In genomic region chr11:73311394-73311869, GRCh38 we compare ENCODE assay signal across 12 cellular contexts. TPM values are rescaled to one million over a fixed set of nuclear protein-coding genes. Genes with fewer than 3 reads are reported as not detected.
DNase-seq lines count a peak whose midpoint lies in the region; ATAC-seq, FAIRE-seq and TF ChIP-seq lines count a peak whose summit lies in the region.
"Had no signal": no experiment of that assay in that cellular context is flagged by ENCODE, and none has a peak within 500 bp of the region (broad histone marks: within the 10 kb centered on the region; RNA-seq: fewer than 3 reads in every experiment).

No MANE protein-coding gene starts in this region.

- peak overlapping the region; percentile 85 for H3K4me3 ChIP-seq in coronary artery
- peak overlapping the region; percentile 79 to 88 for H3K4me3 ChIP-seq in muscle layer of colon (ENCODE audit: low read depth in 1 of 2, low read length in 2 of 2)
- peak overlapping the region; percentile 63 for H3K4me3 ChIP-seq in suprapubic skin
- H3K4me3 ChIP-seq in OCI-LY7 (ENCODE audit: low read depth, low read length, poor library complexity, severe bottlenecking) = no peak overlapping the region
- H3K4me3 ChIP-seq: body of pancreas had no signal

- no peaks in the 10 kb centered on the region for H3K36me3 Mint-ChIP-seq in natural killer cell treated with Interleukin-12 subunit alpha and Interleukin-12 subunit beta and Interleukin-15 and Interleukin-18, amount 100 ng/mL, for 72 hours

- FAIRE-seq in HTR-8/SVneo (lab: Jason Lieb, UNC) = peak; percentile 60

- TF ChIP-seq CTCF in coronary artery (IDR thresholded peaks at IDR 0.05) (no peak), suprapubic skin (IDR thresholded peaks at IDR 0.05) (no peak), OCI-LY7 (conservative IDR thresholded peaks at IDR 0.05; ENCODE audit: low read length) (no peak)

- H3K4me1 ChIP-seq in muscle layer of colon (ENCODE audit: insufficient read depth, low read length) (peaks cover 76% of the 10 kb centered on the region), suprapubic skin (peaks cover 61% of the 10 kb centered on the region), OCI-LY7 (ENCODE audit: insufficient read depth, low read length, poor library complexity, severe bottlenecking) (peaks cover 26% of the 10 kb centered on the region)

- H3K27ac Mint-ChIP-seq in natural killer cell treated with Interleukin-12 subunit alpha and Interleukin-12 subunit beta and Interleukin-15 and Interleukin-18, amount 100 ng/mL, for 72 hours = no peak overlapping the region

- H2AFZ ChIP-seq in OCI-LY7 (ENCODE audit: low read length) = no peak overlapping the region

- H3K79me2 ChIP-seq in OCI-LY7 (ENCODE audit: insufficient read depth, low read depth, low read length) = no peaks in the 10 kb centered on the region

- no peaks in the 10 kb centered on the region for H4K20me1 ChIP-seq in OCI-LY7 (ENCODE audit: insufficient read depth, low read length)

- intact Hi-C loops in OCI-LY7 (cut with micrococcal nuclease; ENCODE audit: unreplicated experiment) = no loop called here

- no peak for ATAC-seq in natural killer cell treated with Interleukin-12 subunit alpha and Interleukin-12 subunit beta and Interleukin-15 and Interleukin-18, amount 100 ng/mL, for 72 hours
- ATAC-seq: body of pancreas had no signal

- H3K27me3 ChIP-seq in muscle layer of colon (ENCODE audit: control insufficient read depth in 1 of 2, insufficient read depth in 2 of 2, low read length in 2 of 2) (no peaks in the 10 kb centered on the region), suprapubic skin (no peaks in the 10 kb centered on the region)
- H3K27me3 ChIP-seq: body of pancreas had no signal

- POLR2A ChIA-PET in OCI-LY7 (lab: Charles Lee) = no interaction called here

- no peak overlapping the region for H3K4me2 ChIP-seq in OCI-LY7 (ENCODE audit: low read length)

- BruUV-seq in OCI-LY7 (replicated peaks; lab: Mats Ljungman, UMichigan) = no TSS peak

- peak overlapping the region; percentile 96 to 99 for H3K27ac ChIP-seq in coronary artery
- peak overlapping the region; percentile 92 for H3K27ac ChIP-seq in muscle layer of colon (ENCODE audit: low read depth, low read length)
- H3K27ac ChIP-seq in suprapubic skin = no peak overlapping the region
- H3K27ac ChIP-seq in OCI-LY7 (ENCODE audit: low read depth, low read length, poor library complexity, severe bottlenecking) = no peak overlapping the region
- H3K27ac ChIP-seq: body of pancreas had no signal

- H3K27me3 Mint-ChIP-seq in natural killer cell treated with Interleukin-12 subunit alpha and Interleukin-12 subunit beta and Interleukin-15 and Interleukin-18, amount 100 ng/mL, for 72 hours = peaks cover 0 to 8% of the 10 kb centered on the region in 2 donors

- H3K4me3 Mint-ChIP-seq in natural killer cell treated with Interleukin-12 subunit alpha and Interleukin-12 subunit beta and Interleukin-15 and Interleukin-18, amount 100 ng/mL, for 72 hours = no peak overlapping the region

- H3K9me3 Mint-ChIP-seq in natural killer cell treated with Interleukin-12 subunit alpha and Interleukin-12 subunit beta and Interleukin-15 and Interleukin-18, amount 100 ng/mL, for 72 hours = no peaks in the 10 kb centered on the region

- CTCF ChIA-PET in OCI-LY7 (lab: Charles Lee; ENCODE audit: unreplicated experiment) = no interaction called here

- H3K4me1 Mint-ChIP-seq in natural killer cell treated with Interleukin-12 subunit alpha and Interleukin-12 subunit beta and Interleukin-15 and Interleukin-18, amount 100 ng/mL, for 72 hours (ENCODE audit: low read depth in 2 of 2) = peaks cover 19 to 26% of the 10 kb centered on the region in 2 donors

- H3K9me3 ChIP-seq in muscle layer of colon (ENCODE audit: low read length) (no peaks in the 10 kb centered on the region), suprapubic skin (no peaks in the 10 kb centered on the region), OCI-LY7 (ENCODE audit: low read length) (no peaks in the 10 kb centered on the region)
- H3K9me3 ChIP-seq: body of pancreas had no signal

- H3K9me2 ChIP-seq in OCI-LY7 (ENCODE audit: insufficient read depth, low read length) = no peaks in the 10 kb centered on the region

- H3K36me3 ChIP-seq in muscle layer of colon (ENCODE audit: insufficient read depth, low read length) (peaks cover 12% of the 10 kb centered on the region), suprapubic skin (no peaks in the 10 kb centered on the region), OCI-LY7 (ENCODE audit: insufficient read depth, low read length) (no peaks in the 10 kb centered on the region)

- H3K9ac ChIP-seq in muscle layer of colon (ENCODE audit: low read length) = peak overlapping the region; percentile 94

- 64% methylated on average over 8 of the region's 18 CpGs for WGBS in suprapubic skin

- no peak for TF ChIP-seq POLR2A in suprapubic skin (IDR thresholded peaks at IDR 0.05)

- no peak for DNase-seq in HTR-8/SVneo (ENCODE audit: insufficient read length, low spot score)
- DNase-seq in coronary artery (ENCODE audit: low spot score) = no peak
- DNase-seq in suprapubic skin (ENCODE audit: low spot score in 2 of 2) = peak in 1 of 2 donors; percentile 63
- DNase-seq in OCI-LY7 (ENCODE audit: low spot score) = no peak
- no peak for DNase-seq in NCI-H1436 treated with DMSO at 0.1 percent for 48 hours (lab: John Stamatoyannopoulos, UW)
- DNase-seq in natural killer cell treated with Interleukin-12 subunit alpha and Interleukin-12 subunit beta and Interleukin-15 and Interleukin-18, amount 100 ng/mL, for 72 hours (ENCODE audit: low spot score) = no peak
- no peak for DNase-seq in T-helper 2 cell
- DNase-seq: body of pancreas, glutamatergic neuron, NCI-H146, T-helper 9 cell had no signal

- no peak for TF ChIP-seq EP300 in suprapubic skin (IDR thresholded peaks at IDR 0.05)

RNA-seq across cellular contexts. Expression of gene ARHGEF17, which starts 3.4 kb away (rescaled TPM):
- 10 to 100 TPM in 2 of 4 donors, 1 to 10 TPM in 2; 8.3 to 25.0 (median 9.7) TPM for total RNA-seq in suprapubic skin
- 0.19 and 0.21 TPM in 2 replicates for total RNA-seq in OCI-LY7 (2014; rRNA removed; shearing (Covaris generic))
- 0.57 and 1.4 TPM in 2 replicates for total RNA-seq in OCI-LY7 (2022)
- total RNA-seq in natural killer cell treated with Interleukin-12 subunit alpha and Interleukin-12 subunit beta and Interleukin-15 and Interleukin-18, amount 100 ng/mL, for 72 hours = under 1 TPM in 1 of 2 donors, not detected in 1; 0.95 TPM

RNA-seq across cellular contexts. Expression of gene P2RY6, which starts 39.3 kb away (rescaled TPM):
- total RNA-seq in suprapubic skin (under 1 TPM in 3 of 4 donors, not detected in 1; 0.38 to 0.89 (median 0.38) TPM), OCI-LY7 (2022) (not detected in 2 replicates)
- total RNA-seq in OCI-LY7 (2014; rRNA removed; shearing (Covaris generic)) = not detected in 2 replicates
- not detected for total RNA-seq in natural killer cell treated with Interleukin-12 subunit alpha and Interleukin-12 subunit beta and Interleukin-15 and Interleukin-18, amount 100 ng/mL, for 72 hours
- total RNA-seq: body of pancreas had no signal

Comparison
In these comparisons a context has a peak if more than half of its experiments do, and no peak if none do; other contexts are left out.
1. H3K27ac ChIP-seq: peak in coronary artery (2 of 2) and muscle layer of colon (single experiment); none in suprapubic skin (single experiment) and OCI-LY7 (single experiment).